In the genomic region with DNA sequence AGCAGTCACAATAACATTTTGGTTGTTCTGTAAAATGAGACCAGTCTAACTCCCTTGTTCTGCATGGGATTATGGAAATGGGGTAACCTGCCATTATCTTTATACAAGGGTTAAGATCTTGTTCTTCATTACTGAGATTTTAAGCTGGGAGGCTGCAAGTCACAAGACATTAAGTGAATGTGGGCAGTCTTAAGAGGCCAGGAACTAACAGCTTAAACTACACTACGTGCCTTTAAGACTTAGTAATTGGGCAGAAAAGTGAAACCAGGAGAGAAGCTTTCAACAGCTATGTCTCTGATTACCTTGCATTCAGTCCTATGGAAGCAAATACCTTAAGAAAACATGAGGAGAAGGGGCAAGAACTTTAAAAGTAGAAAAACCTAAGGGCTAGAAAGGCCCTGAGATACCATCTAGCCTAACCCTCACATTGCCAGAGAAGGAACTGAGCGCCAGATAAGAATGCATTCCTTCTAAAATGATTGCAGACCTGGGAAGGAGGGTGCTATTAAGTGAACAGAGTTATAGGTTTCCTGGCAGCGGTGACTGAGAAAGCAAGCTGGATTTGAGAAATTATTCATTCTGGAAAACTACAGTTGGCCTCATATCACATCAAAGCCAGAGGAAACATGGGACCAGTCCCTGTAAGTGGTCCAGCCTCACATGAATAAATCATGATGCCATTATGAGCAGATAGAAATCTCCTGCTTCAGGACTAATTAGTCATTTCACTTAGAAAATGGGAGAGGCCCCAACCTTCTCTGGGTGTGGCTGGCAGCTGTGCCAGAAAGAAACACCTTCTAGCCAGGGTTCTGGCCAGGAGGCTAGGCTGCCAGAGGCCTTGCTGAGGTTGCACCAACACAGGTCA, we compare ENCODE assay signal across 11 cellular contexts. TPM values are rescaled to one million over a fixed set of nuclear protein-coding genes. Genes with fewer than 3 reads are reported as not detected.
DNase-seq lines count a peak whose midpoint lies in the region; ATAC-seq and TF ChIP-seq lines count a peak whose summit lies in the region.
"Had no signal": no experiment of that assay in that cellular context is flagged by ENCODE, and none has a peak within 500 bp of the region (broad histone marks: within the 10 kb centered on the region; RNA-seq: fewer than 3 reads in every experiment).

No MANE protein-coding gene starts in this region.

- no peaks in the 10 kb centered on the region for H3K79me2 ChIP-seq in GM23248 (ENCODE audit: insufficient read depth)

- no peaks in the 10 kb centered on the region for H3K9me3 Mint-ChIP-seq in CD8-positive, alpha-beta T cell

- no peaks in the 10 kb centered on the region for H3K9me2 ChIP-seq in GM23248 (ENCODE audit: insufficient read depth)

- H4K20me1 ChIP-seq in GM23248 (ENCODE audit: insufficient read depth), result no peaks in the 10 kb centered on the region

- H3K4me3 Mint-ChIP-seq in CD8-positive, alpha-beta T cell, result no peak overlapping the region

- CTCF ChIA-PET in CD8-positive, alpha-beta T cell (lab: Charles Lee), result interaction anchor here (0.6 to 1.9 kb wide), 4 partner anchors 33 to 526 kb away, joined by 3 to 6 read pairs (median 3); partner anchors contain the start of gene DAPK2

- peaks cover 50% of the 10 kb centered on the region for H3F3A ChIP-seq in GM23248 (ENCODE audit: insufficient read depth)

- H3K9me3 ChIP-seq in CD8-positive, alpha-beta T cell (ENCODE audit: low read length), result no peaks in the 10 kb centered on the region
- H3K9me3 ChIP-seq in GM23248 (ENCODE audit: low read depth), result no peaks in the 10 kb centered on the region

- H3K36me3 Mint-ChIP-seq in CD8-positive, alpha-beta T cell, result no peaks in the 10 kb centered on the region

- peak overlapping the region; percentile 62 for H3K4me2 ChIP-seq in GM23248 (ENCODE audit: unreplicated experiment)

- no peaks in the 10 kb centered on the region for H3K36me3 ChIP-seq in CD8-positive, alpha-beta T cell (ENCODE audit: insufficient read depth, low read length)
- no peaks in the 10 kb centered on the region for H3K36me3 ChIP-seq in GM23248 (ENCODE audit: low read depth)

- peak overlapping the region; percentile 23 for H3K27ac Mint-ChIP-seq in CD8-positive, alpha-beta T cell

- no peak for ATAC-seq in CD8-positive, alpha-beta T cell
- ATAC-seq in omental fat pad (ENCODE audit: low FRiP score) (peak; percentile 59), HG03469 (IDR thresholded peaks at IDR 0.05; ENCODE audit: unreplicated experiment) (no peak), HG03095 (IDR thresholded peaks at IDR 0.05; ENCODE audit: unreplicated experiment) (no peak)

- H3K9ac ChIP-seq in GM23248, result 0 out of 2 replicates have a peak overlapping the region, but pooled peaks have one; percentile 35

- H3K4me1 Mint-ChIP-seq in CD8-positive, alpha-beta T cell (ENCODE audit: low read depth), result peaks cover 40% of the 10 kb centered on the region

- no peak overlapping the region for H3K27ac ChIP-seq in CD8-positive, alpha-beta T cell (ENCODE audit: low read depth, low read length)
- H3K27ac ChIP-seq in GM23248, result peak overlapping the region; percentile 55

- no peaks in the 10 kb centered on the region for H3K27me3 Mint-ChIP-seq in CD8-positive, alpha-beta T cell (ENCODE audit: low read depth)

- H3K27me3 ChIP-seq in CD8-positive, alpha-beta T cell (ENCODE audit: insufficient read depth, low read length), result no peaks in the 10 kb centered on the region
- H3K27me3 ChIP-seq in GM23248 (replicated peaks; ENCODE audit: insufficient read depth), result no peaks in the 10 kb centered on the region

- TF ChIP-seq CTCF in CD8-positive, alpha-beta T cell (IDR thresholded peaks at IDR 0.05), result no peak
- no peak for TF ChIP-seq CTCF in omental fat pad (IDR thresholded peaks at IDR 0.05)

- in situ Hi-C loops in GM23248 (cut with MboI), result no loop called here

- H3K4me1 ChIP-seq in CD8-positive, alpha-beta T cell (ENCODE audit: insufficient read depth, low read length), result peaks cover 29% of the 10 kb centered on the region
- peaks cover 64% of the 10 kb centered on the region for H3K4me1 ChIP-seq in GM23248 (ENCODE audit: insufficient read depth)

- intact Hi-C loops in CD8-positive, alpha-beta T cell (cut with DNase I, micrococcal nuclease), result loop anchor here in 1 of 2 experiments (5.0 to 10.0 kb wide), 2 partner anchors 536 to 881 kb away; no protein-coding TSS in a partner anchor

- H3K4me3 ChIP-seq in CD8-positive, alpha-beta T cell (ENCODE audit: low read depth, low read length), result no peak overlapping the region
- peak overlapping the region; percentile 46 for H3K4me3 ChIP-seq in GM23248

- 14 to 16% methylated on average over 3 of the region's 3 CpGs for WGBS in GM23248 (ENCODE audit: low coverage in 1 of 2, low lambda C conversion rate in 2 of 2, missing lambda C conversion rate in 2 of 2), 2 experiments

- POLR2A ChIA-PET in CD8-positive, alpha-beta T cell (lab: Charles Lee), result no interaction called here

- no peak for DNase-seq in CD8-positive, alpha-beta T cell
- peak; percentile 59 for DNase-seq in GM23248
- peak; percentile 81 for DNase-seq in cerebellar cortex (ENCODE audit: low spot score)
- no peak for DNase-seq in omental fat pad (ENCODE audit: low spot score)
- no peak for DNase-seq in GM19238 (ENCODE audit: insufficient read length, low spot score)
- DNase-seq: activated CD8-positive, alpha-beta memory T cell treated with anti-CD3 and anti-CD28 coated beads, Interleukin-2, amount 50 U/mL, for 48 hours; effector CD4-positive, alpha-beta T cell; islet precursor cell; RPMI8226 had no signal

- peak overlapping the region; percentile 5; the same call in 1 of the 2 replicates for H2AFZ ChIP-seq in GM23248

RNA-seq across cellular contexts. Expression of gene DAPK2, which starts 32.9 kb away (rescaled TPM):
- total RNA-seq in CD8-positive, alpha-beta T cell, result 1 to 10 TPM; 3.3 to 5.2 TPM
- total RNA-seq in GM23248 (2014; rRNA removed; shearing (Covaris generic)), result 2.1 and 7.5 TPM in 2 replicates
- polyA plus RNA-seq in GM23248 (2016; fragmentation: Nextera tagmentation; extraction: Ambion mirVana), result 5.2 and 5.8 TPM in 2 replicates
- total RNA-seq in omental fat pad, result 10 to 100 TPM; 12.0 to 49.8 (median 25.6) TPM

Comparison
In these comparisons a context has a peak if more than half of its experiments do, and no peak if none do; other contexts are left out.
1. DNase-seq: peak in GM23248 (single experiment) and cerebellar cortex (single experiment); none in CD8-positive, alpha-beta T cell (0 of 7), omental fat pad (single experiment) and GM19238 (single experiment).